15 cellular contexts compared by ENCODE assay signal in the genomic region with DNA sequence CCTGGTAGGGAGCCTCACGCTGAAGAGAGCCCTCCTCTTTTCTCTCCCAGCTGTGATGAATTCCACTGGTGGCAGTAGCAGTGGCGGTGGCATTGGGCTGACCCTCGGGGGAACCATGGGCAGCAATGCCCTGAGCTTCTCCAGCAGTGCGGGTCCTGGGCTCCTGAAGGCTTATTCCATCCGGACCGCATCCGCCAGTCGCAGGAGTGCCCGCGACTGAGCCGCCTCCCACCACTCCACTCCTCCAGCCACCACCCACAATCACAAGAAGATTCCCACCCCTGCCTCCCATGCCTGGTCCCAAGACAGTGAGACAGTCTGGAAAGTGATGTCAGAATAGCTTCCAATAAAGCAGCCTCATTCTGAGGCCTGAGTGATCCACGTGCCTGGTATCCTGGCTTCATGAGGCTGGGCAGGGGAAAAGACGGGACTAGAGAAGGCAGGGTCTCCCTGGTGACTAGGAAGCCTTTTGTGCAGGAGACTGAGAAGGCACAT. TPM values are rescaled to one million over a fixed set of nuclear protein-coding genes. Genes with fewer than 3 reads are reported as not detected.
DNase-seq lines count a peak whose midpoint lies in the region; ATAC-seq and TF ChIP-seq lines count a peak whose summit lies in the region.
"Had no signal": no experiment of that assay in that cellular context is flagged by ENCODE, and none has a peak within 500 bp of the region (broad histone marks: within the 10 kb centered on the region; RNA-seq: fewer than 3 reads in every experiment).

No MANE protein-coding gene starts in this region.

- H3K27ac ChIP-seq in adrenal gland (peak overlapping the region in 4 of 5 donors; percentile 73 to 92 (median 85)), muscle layer of colon (ENCODE audit: low read depth, low read length) (peak overlapping the region; percentile 67), thoracic aorta (peak overlapping the region; percentile 74 to 86)
- H3K27ac ChIP-seq: testis had no signal

- H3K9me3 Mint-ChIP-seq in T-helper 1 cell treated with Interleukin-12 subunit alpha and Interleukin-12 subunit beta and Interleukin-4 antibody, amounts not matched to agents 30 μg/mL and 1 μg/mL, for 36 hours = no peaks in the 10 kb centered on the region
- H3K9me3 Mint-ChIP-seq: activated naive CD4-positive, alpha-beta T cell treated with anti-CD3 and anti-CD28 coated beads, Interleukin-2, amount 50 U/mL, for 24 hours had no signal

- no peak for TF ChIP-seq POLR2A in adrenal gland (IDR thresholded peaks at IDR 0.05)

- no peak overlapping the region for H3K4me3 ChIP-seq in adrenal gland
- no peak overlapping the region for H3K4me3 ChIP-seq in muscle layer of colon (ENCODE audit: low read depth in 1 of 2, low read length in 2 of 2)
- no peak overlapping the region for H3K4me3 ChIP-seq in thoracic aorta
- H3K4me3 ChIP-seq: mucosa of descending colon, testis had no signal

- H3K36me3 ChIP-seq in adrenal gland (replicated peaks in 1 of 2) = no peaks in the 10 kb centered on the region
- H3K36me3 ChIP-seq in muscle layer of colon (ENCODE audit: insufficient read depth, low read length) = no peaks in the 10 kb centered on the region
- H3K36me3 ChIP-seq in thoracic aorta = no peaks in the 10 kb centered on the region

- 93 to 95% (median 94%) methylated on average over 13 of the region's 13 CpGs for WGBS in adrenal gland, 4 donors

- peaks cover 80% of the 10 kb centered on the region for H3K4me1 Mint-ChIP-seq in T-helper 1 cell treated with Interleukin-12 subunit alpha and Interleukin-12 subunit beta and Interleukin-4 antibody, amounts not matched to agents 30 μg/mL and 1 μg/mL, for 36 hours (ENCODE audit: low read depth)

- TF ChIP-seq CTCF in adrenal gland (IDR thresholded peaks at IDR 0.05) = no peak
- TF ChIP-seq CTCF in thoracic aorta (IDR thresholded peaks at IDR 0.05) = no peak

- peaks cover 7% of the 10 kb centered on the region for H3K27me3 Mint-ChIP-seq in T-helper 1 cell treated with Interleukin-12 subunit alpha and Interleukin-12 subunit beta and Interleukin-4 antibody, amounts not matched to agents 30 μg/mL and 1 μg/mL, for 36 hours (ENCODE audit: low read depth)

- peak overlapping the region; percentile 49 for H3K27ac Mint-ChIP-seq in T-helper 1 cell treated with Interleukin-12 subunit alpha and Interleukin-12 subunit beta and Interleukin-4 antibody, amounts not matched to agents 30 μg/mL and 1 μg/mL, for 36 hours
- H3K27ac Mint-ChIP-seq: activated naive CD4-positive, alpha-beta T cell treated with anti-CD3 and anti-CD28 coated beads, Interleukin-2, amount 50 U/mL, for 24 hours had no signal

- H3K9ac ChIP-seq in muscle layer of colon (ENCODE audit: low read length) = no peak overlapping the region

- peak; percentile 19 for ATAC-seq in thoracic aorta (ENCODE audit: insufficient number of reproducible peaks, low FRiP score, low read depth)
- ATAC-seq in GM19467 (IDR thresholded peaks at IDR 0.05; ENCODE audit: unreplicated experiment) = no peak
- ATAC-seq: mucosa of descending colon had no signal

- DNase-seq in T-helper 1 cell (no peak), adrenal gland (peak in 1 of 7 donors; percentile 48), thoracic aorta (ENCODE audit: low spot score) (no peak), GF-D8 (lab: John Stamatoyannopoulos, UW) (no peak)
- DNase-seq in activated CD4-positive, alpha-beta T cell treated with anti-CD3 and anti-CD28 coated beads, Interleukin-2, amount 50 U/mL, for 4 hours = no peak
- DNase-seq: central memory CD4-positive, alpha-beta T cell; mucosa of descending colon; NK-92 treated with Interleukin-12 subunit alpha and Interleukin-12 subunit beta, amount 100 ng/mL, for 24 hours; testis had no signal

- H3K27me3 ChIP-seq in adrenal gland = no peaks in the 10 kb centered on the region
- H3K27me3 ChIP-seq in muscle layer of colon (ENCODE audit: control insufficient read depth in 1 of 2, insufficient read depth in 2 of 2, low read length in 2 of 2) = peaks cover 0 to 7% of the 10 kb centered on the region in 2 donors
- no peaks in the 10 kb centered on the region for H3K27me3 ChIP-seq in thoracic aorta (replicated peaks; ENCODE audit: insufficient read depth)
- H3K27me3 ChIP-seq: testis had no signal

- intact Hi-C loops in adrenal gland (cut with DNase I) = no loop called here

- H3K4me1 ChIP-seq in adrenal gland (replicated peaks in 1 of 2) (peaks cover 41 to 50% of the 10 kb centered on the region in 2 donors), muscle layer of colon (ENCODE audit: insufficient read depth, low read length) (peaks cover 40% of the 10 kb centered on the region), thoracic aorta (ENCODE audit: control insufficient read depth in 1 of 2, low read depth in 2 of 2) (peaks cover 47 to 53% of the 10 kb centered on the region in 2 donors)
- H3K4me1 ChIP-seq: testis had no signal

- no peak overlapping the region for H3K4me3 Mint-ChIP-seq in T-helper 1 cell treated with Interleukin-12 subunit alpha and Interleukin-12 subunit beta and Interleukin-4 antibody, amounts not matched to agents 30 μg/mL and 1 μg/mL, for 36 hours
- H3K4me3 Mint-ChIP-seq: activated naive CD4-positive, alpha-beta T cell treated with anti-CD3 and anti-CD28 coated beads, Interleukin-2, amount 50 U/mL, for 24 hours had no signal

- peaks cover 57% of the 10 kb centered on the region for H3K36me3 Mint-ChIP-seq in T-helper 1 cell treated with Interleukin-12 subunit alpha and Interleukin-12 subunit beta and Interleukin-4 antibody, amounts not matched to agents 30 μg/mL and 1 μg/mL, for 36 hours (ENCODE audit: low read depth)

- no peaks in the 10 kb centered on the region for H3K9me3 ChIP-seq in adrenal gland (replicated peaks in 1 of 3)
- H3K9me3 ChIP-seq in muscle layer of colon (ENCODE audit: low read length) = no peaks in the 10 kb centered on the region
- no peaks in the 10 kb centered on the region for H3K9me3 ChIP-seq in thoracic aorta
- H3K9me3 ChIP-seq: mucosa of descending colon, testis had no signal

RNA-seq across cellular contexts. Expression of a gene that starts 15.5 kb away (rescaled TPM):
- total RNA-seq in adrenal gland (10 to 100 TPM in 2 of 8 donors, 1 to 10 TPM in 6; 1.3 to 13.5 (median 8.4) TPM), thoracic aorta (100 to 1,000 TPM in 1 of 2 donors, 10 to 100 TPM in 1; 24.1 to 105 TPM)
- 10 to 100 TPM in 2 of 3 donors, 1 to 10 TPM in 1; 2.1 to 34.8 (median 12.1) TPM for polyA plus RNA-seq in adrenal gland
- total RNA-seq: frontal cortex had no signal

RNA-seq across cellular contexts. Expression of a gene that starts 25.9 kb away (rescaled TPM):
- total RNA-seq in adrenal gland (1 to 10 TPM in 5 of 8 donors, under 1 TPM in 3; 0.69 to 6.2 (median 1.4) TPM), thoracic aorta (1 to 10 TPM in 1 of 2 donors, not detected in 1; 9.3 TPM)
- polyA plus RNA-seq in adrenal gland = 1 to 10 TPM in 1 of 3 donors, under 1 TPM in 1, not detected in 1; 0.61 to 1.4 TPM

RNA-seq across cellular contexts. Expression of a gene that starts 42.7 kb away (rescaled TPM):
- total RNA-seq in adrenal gland (under 1 TPM in 2 of 8 donors, not detected in 6; 0.25 to 0.42 TPM), thoracic aorta (1 to 10 TPM in 1 of 2 donors, not detected in 1; 5.1 TPM)
- polyA plus RNA-seq in adrenal gland = not detected
- total RNA-seq: frontal cortex, mucosa of descending colon, pulmonary artery endothelial cell had no signal

RNA-seq across cellular contexts. Expression of a gene that starts 56.8 kb away (rescaled TPM):
- 10 to 100 TPM in 1 of 8 donors, 1 to 10 TPM in 6, under 1 TPM in 1; 0.95 to 14.6 (median 6.3) TPM for total RNA-seq in adrenal gland
- polyA plus RNA-seq in adrenal gland = 1 to 10 TPM; 1.8 to 8.8 (median 2.5) TPM
- total RNA-seq in thoracic aorta = under 1 TPM; 0.21 to 0.41 TPM
- total RNA-seq: frontal cortex had no signal
